Comparison of ENCODE assay signal across 34 cellular contexts in the genomic region with DNA sequence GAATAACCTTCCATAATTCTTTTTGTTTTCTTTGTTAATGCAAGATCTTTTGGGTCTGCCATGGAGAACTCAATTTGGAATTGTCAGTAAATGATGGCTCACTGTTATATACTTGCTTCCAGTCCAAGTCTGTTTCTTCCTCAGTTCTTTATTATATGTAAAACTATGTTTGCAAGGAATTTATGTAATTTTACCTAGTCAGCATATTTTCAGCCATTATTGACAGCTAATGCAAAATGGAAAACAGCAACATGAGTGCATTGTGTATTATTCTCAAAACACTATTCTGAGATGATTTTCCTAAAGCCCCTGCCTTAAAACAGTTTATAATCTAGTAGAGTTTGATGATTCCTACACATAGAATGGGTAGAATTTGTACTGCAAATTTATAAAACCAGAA.
"Had no signal": no experiment of that assay in that cellular context is flagged by ENCODE, and none has a peak within 500 bp of the region (broad histone marks: within the 10 kb centered on the region; RNA-seq: fewer than 3 reads in every experiment).

No MANE protein-coding gene starts in this region.

- H3K27ac Mint-ChIP-seq: activated B cell treated with CpG ODN at 0.5 μM for 24 hours; activated CD8-positive, alpha-beta memory T cell treated with anti-CD3 and anti-CD28 coated beads, Interleukin-2, amount 10 ng/mL, durations not matched to agents 7 days and 5 days; activated CD8-positive, alpha-beta T cell treated with anti-CD3 and anti-CD28 coated beads, Interleukin-2, amount 10 ng/mL, durations not matched to agents 7 days and 5 days; activated naive CD4-positive, alpha-beta T cell treated with anti-CD3 and anti-CD28 coated beads, Interleukin-2, amount 10 ng/mL, durations not matched to agents 7 days and 5 days; activated naive CD8-positive, alpha-beta T cell; activated T-cell treated with anti-CD3 and anti-CD28 coated beads, Interleukin-2, amount 50 U/mL, for 72 hours; T-helper 17 cell; T-helper 2 cell treated with Interferon-gamma antibody and Interleukin-4, amounts not matched to agents 5 μg/mL and 100 μg/mL, for 36 hours had no signal

- H3K4me3 ChIP-seq: body of pancreas, breast epithelium, cardiac muscle cell, colonic mucosa, esophagus squamous epithelium, gastroesophageal sphincter, heart right ventricle had no signal

- H3K27me3 ChIP-seq: body of pancreas, breast epithelium, cardiac muscle cell, colonic mucosa, esophagus squamous epithelium, gastroesophageal sphincter, heart right ventricle had no signal

- H3K36me3 ChIP-seq: breast epithelium, cardiac muscle cell, colonic mucosa, esophagus squamous epithelium, gastroesophageal sphincter, heart right ventricle, WERI-Rb-1 had no signal

- FAIRE-seq: endometrium, endothelial cell of umbilical vein had no signal

- DNase-seq: activated B cell treated with CpG ODN at 0.5 μM for 24 hours; activated CD4-positive, alpha-beta T cell treated with anti-CD3 and anti-CD28 coated beads for 48 hours; activated CD4-positive, alpha-beta T cell treated with anti-CD3 and anti-CD28 coated beads, Interleukin-2, amount 50 U/mL, for 1 hour; activated CD4-positive, alpha-beta T cell treated with anti-CD3 and anti-CD28 coated beads, Interleukin-2, amount 50 U/mL, for 48 hours; activated CD8-positive, alpha-beta memory T cell treated with anti-CD3 and anti-CD28 coated beads, Interleukin-2, amount 10 ng/mL, durations not matched to agents 7 days and 5 days; activated CD8-positive, alpha-beta memory T cell treated with anti-CD3 and anti-CD28 coated beads, Interleukin-2, amount 50 U/mL, for 4 hours; activated CD8-positive, alpha-beta T cell treated with anti-CD3 and anti-CD28 coated beads, Interleukin-2, amount 10 ng/mL, durations not matched to agents 7 days and 5 days; activated gamma-delta T cell; activated naive CD4-positive, alpha-beta T cell; activated naive CD4-positive, alpha-beta T cell treated with anti-CD3 and anti-CD28 coated beads, Interleukin-2, amount 10 ng/mL, durations not matched to agents 7 days and 5 days; activated T-cell treated with anti-CD3 and anti-CD28 coated beads, Interleukin-2, amount 50 U/mL, for 1 hour; activated T-cell treated with anti-CD3 and anti-CD28 coated beads, Interleukin-2, amount 50 U/mL, for 72 hours; amygdala; aorta; body of pancreas; central memory CD4-positive, alpha-beta T cell; cerebellar nuclear complex; colonic mucosa; effector CD8-positive, alpha-beta T cell; esophagus squamous epithelium; heart right ventricle; T-helper 1 cell; T-helper 17 cell; T1000; WERI-Rb-1 had no signal

- H3K4me1 ChIP-seq: body of pancreas, breast epithelium, colonic mucosa, esophagus squamous epithelium, heart right ventricle had no signal

- H3K4me3 Mint-ChIP-seq: activated B cell treated with CpG ODN at 0.5 μM for 24 hours; activated CD8-positive, alpha-beta memory T cell treated with anti-CD3 and anti-CD28 coated beads, Interleukin-2, amount 10 ng/mL, durations not matched to agents 7 days and 5 days; activated CD8-positive, alpha-beta T cell treated with anti-CD3 and anti-CD28 coated beads, Interleukin-2, amount 10 ng/mL, durations not matched to agents 7 days and 5 days; activated naive CD4-positive, alpha-beta T cell treated with anti-CD3 and anti-CD28 coated beads, Interleukin-2, amount 10 ng/mL, durations not matched to agents 7 days and 5 days; activated naive CD8-positive, alpha-beta T cell; activated T-cell treated with anti-CD3 and anti-CD28 coated beads, Interleukin-2, amount 50 U/mL, for 72 hours; T-helper 17 cell; T-helper 2 cell treated with Interferon-gamma antibody and Interleukin-4, amounts not matched to agents 5 μg/mL and 100 μg/mL, for 36 hours had no signal

- H3K9me3 ChIP-seq: body of pancreas, breast epithelium, colonic mucosa, esophagus squamous epithelium, gastroesophageal sphincter had no signal

- H3K36me3 Mint-ChIP-seq: activated CD8-positive, alpha-beta memory T cell treated with anti-CD3 and anti-CD28 coated beads, Interleukin-2, amount 10 ng/mL, durations not matched to agents 7 days and 5 days; activated naive CD4-positive, alpha-beta T cell treated with anti-CD3 and anti-CD28 coated beads, Interleukin-2, amount 10 ng/mL, durations not matched to agents 7 days and 5 days had no signal

- H3K27ac ChIP-seq: breast epithelium, cardiac muscle cell, colonic mucosa, epithelial cell of prostate, esophagus squamous epithelium, gastroesophageal sphincter, heart right ventricle, WERI-Rb-1 had no signal

- H3K9me3 Mint-ChIP-seq: activated B cell treated with CpG ODN at 0.5 μM for 24 hours; activated naive CD4-positive, alpha-beta T cell treated with anti-CD3 and anti-CD28 coated beads, Interleukin-2, amount 10 ng/mL, durations not matched to agents 7 days and 5 days; T-helper 2 cell treated with Interferon-gamma antibody and Interleukin-4, amounts not matched to agents 5 μg/mL and 100 μg/mL, for 36 hours had no signal

- H3K27me3 Mint-ChIP-seq: activated CD8-positive, alpha-beta memory T cell treated with anti-CD3 and anti-CD28 coated beads, Interleukin-2, amount 10 ng/mL, durations not matched to agents 7 days and 5 days; activated naive CD4-positive, alpha-beta T cell treated with anti-CD3 and anti-CD28 coated beads, Interleukin-2, amount 10 ng/mL, durations not matched to agents 7 days and 5 days; activated naive CD8-positive, alpha-beta T cell; T-helper 17 cell had no signal

- H3K4me1 Mint-ChIP-seq: activated CD8-positive, alpha-beta memory T cell treated with anti-CD3 and anti-CD28 coated beads, Interleukin-2, amount 10 ng/mL, durations not matched to agents 7 days and 5 days; activated naive CD4-positive, alpha-beta T cell treated with anti-CD3 and anti-CD28 coated beads, Interleukin-2, amount 10 ng/mL, durations not matched to agents 7 days and 5 days; T-helper 17 cell had no signal

- ATAC-seq: activated CD4-positive, CD25-positive, alpha-beta regulatory T cell treated with anti-CD3 and anti-CD28 coated beads, Interleukin-2, amount 50 U/mL, for 24 hours; activated CD8-positive, alpha-beta memory T cell treated with anti-CD3 and anti-CD28 coated beads, Interleukin-2, amount 10 ng/mL, durations not matched to agents 7 days and 5 days; activated CD8-positive, alpha-beta T cell treated with anti-CD3 and anti-CD28 coated beads, Interleukin-2, amount 10 ng/mL, durations not matched to agents 7 days and 5 days; activated T-cell treated with anti-CD3 and anti-CD28 coated beads, Interleukin-2, amount 50 U/mL, for 72 hours; body of pancreas; gastroesophageal sphincter; heart right ventricle; T-helper 17 cell had no signal
